26 cellular contexts compared by ENCODE assay signal in the genomic region with DNA sequence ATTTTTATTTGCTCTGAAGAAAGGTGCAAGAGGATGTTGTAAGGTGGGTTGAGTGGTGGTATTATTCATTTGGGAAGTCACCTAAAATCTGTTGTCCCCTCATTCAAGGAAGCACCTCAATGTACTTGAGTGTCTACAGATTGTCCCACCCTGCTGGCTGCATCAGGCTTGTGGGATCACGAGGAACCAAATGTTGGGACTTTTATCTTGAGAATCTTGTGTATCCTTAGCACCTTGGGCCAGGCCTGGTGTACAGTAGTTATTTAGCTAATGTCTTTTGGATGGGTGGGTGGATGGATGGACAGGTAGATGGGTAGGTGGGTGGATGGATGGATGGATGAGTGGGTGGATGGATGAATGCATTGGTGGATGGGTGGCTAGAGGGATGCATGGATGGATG.
"Had no signal": no experiment of that assay in that cellular context is flagged by ENCODE, and none has a peak within 500 bp of the region (broad histone marks: within the 10 kb centered on the region; RNA-seq: fewer than 3 reads in every experiment).

No MANE protein-coding gene starts in this region.

- DNase-seq: activated CD4-positive, alpha-beta memory T cell treated with anti-CD3 and anti-CD28 coated beads, Interleukin-2, amount 10 ng/mL, durations not matched to agents 7 days and 5 days; activated CD4-positive, alpha-beta T cell treated with anti-CD3 and anti-CD28 coated beads for 48 hours; activated CD4-positive, CD25-positive, alpha-beta regulatory T cell; activated CD4-positive, CD25-positive, alpha-beta regulatory T cell treated with anti-CD3 and anti-CD28 coated beads, Interleukin-2, amount 50 U/mL, for 72 hours; activated CD8-positive, alpha-beta memory T cell treated with anti-CD3 and anti-CD28 coated beads, Interleukin-2, amount 50 U/mL, for 48 hours; activated gamma-delta T cell; activated naive CD4-positive, alpha-beta T cell; activated naive CD4-positive, alpha-beta T cell treated with anti-CD3 and anti-CD28 coated beads, Interleukin-2, amount 10 ng/mL, durations not matched to agents 7 days and 5 days; activated naive CD8-positive, alpha-beta T cell treated with anti-CD3 and anti-CD28 coated beads, Interleukin-2, amount 50 U/mL, for 24 hours; activated T-cell treated with anti-CD3 and anti-CD28 coated beads for 4 hours; activated T-cell treated with anti-CD3 and anti-CD28 coated beads, Interleukin-2, amount 50 U/mL, for 24 hours; activated T-cell treated with anti-CD3 and anti-CD28 coated beads, Interleukin-2, amount 50 U/mL, for 72 hours; central memory CD4-positive, alpha-beta T cell; cerebellar nuclear complex; colonic mucosa; effector memory CD4-positive, alpha-beta T cell; endodermal cell; foreskin keratinocyte; gastrocnemius medialis; glutamatergic neuron; heart left ventricle; T-helper 2 cell had no signal

- H3K4me3 ChIP-seq: ascending aorta, colonic mucosa, gastrocnemius medialis, heart left ventricle had no signal

- H3K36me3 Mint-ChIP-seq: activated naive CD4-positive, alpha-beta T cell treated with anti-CD3 and anti-CD28 coated beads, Interleukin-2, amount 10 ng/mL, durations not matched to agents 7 days and 5 days; brain had no signal

- H3K4me3 Mint-ChIP-seq: activated CD4-positive, alpha-beta memory T cell treated with anti-CD3 and anti-CD28 coated beads, Interleukin-2, amount 10 ng/mL, durations not matched to agents 7 days and 5 days; activated naive CD4-positive, alpha-beta T cell treated with anti-CD3 and anti-CD28 coated beads, Interleukin-2, amount 10 ng/mL, durations not matched to agents 7 days and 5 days; activated naive CD8-positive, alpha-beta T cell treated with anti-CD3 and anti-CD28 coated beads, Interleukin-2, amount 50 U/mL, for 24 hours; activated T-cell treated with anti-CD3 and anti-CD28 coated beads, Interleukin-2, amount 50 U/mL, for 24 hours; activated T-cell treated with anti-CD3 and anti-CD28 coated beads, Interleukin-2, amount 50 U/mL, for 72 hours; brain; endodermal cell had no signal

- H3K27me3 Mint-ChIP-seq: activated naive CD8-positive, alpha-beta T cell treated with anti-CD3 and anti-CD28 coated beads, Interleukin-2, amount 50 U/mL, for 24 hours; activated T-cell treated with anti-CD3 and anti-CD28 coated beads, Interleukin-2, amount 50 U/mL, for 24 hours had no signal

- H3K4me1 ChIP-seq: ascending aorta, colonic mucosa, gastrocnemius medialis, heart left ventricle had no signal

- H3K9me3 ChIP-seq: ascending aorta, colonic mucosa, gastrocnemius medialis had no signal

- ATAC-seq: activated naive CD4-positive, alpha-beta T cell treated with anti-CD3 and anti-CD28 coated beads, Interleukin-2, amount 50 U/mL, for 72 hours; activated naive CD8-positive, alpha-beta T cell treated with anti-CD3 and anti-CD28 coated beads, Interleukin-2, amount 50 U/mL, for 24 hours; activated T-cell treated with anti-CD3 and anti-CD28 coated beads, Interleukin-2, amount 50 U/mL, for 72 hours; esophagus mucosa; foreskin keratinocyte; heart left ventricle had no signal

- H3K27ac Mint-ChIP-seq: activated CD4-positive, alpha-beta memory T cell treated with anti-CD3 and anti-CD28 coated beads, Interleukin-2, amount 10 ng/mL, durations not matched to agents 7 days and 5 days; activated naive CD4-positive, alpha-beta T cell treated with anti-CD3 and anti-CD28 coated beads, Interleukin-2, amount 10 ng/mL, durations not matched to agents 7 days and 5 days; activated naive CD4-positive, alpha-beta T cell treated with anti-CD3 and anti-CD28 coated beads, Interleukin-2, amount 50 U/mL, for 72 hours; activated naive CD8-positive, alpha-beta T cell treated with anti-CD3 and anti-CD28 coated beads, Interleukin-2, amount 50 U/mL, for 24 hours; activated T-cell treated with anti-CD3 and anti-CD28 coated beads, Interleukin-2, amount 50 U/mL, for 24 hours; activated T-cell treated with anti-CD3 and anti-CD28 coated beads, Interleukin-2, amount 50 U/mL, for 72 hours; brain; endodermal cell had no signal

- H3K27ac ChIP-seq: ascending aorta, colonic mucosa, foreskin keratinocyte, gastrocnemius medialis, heart left ventricle had no signal

- H3K27me3 ChIP-seq: ascending aorta, colonic mucosa, foreskin keratinocyte had no signal

- H3K36me3 ChIP-seq: ascending aorta, colonic mucosa, gastrocnemius medialis, heart left ventricle had no signal

- H3K4me1 Mint-ChIP-seq: endodermal cell had no signal
